ENCODE assay signal across 1 cellular context in the genomic region with DNA sequence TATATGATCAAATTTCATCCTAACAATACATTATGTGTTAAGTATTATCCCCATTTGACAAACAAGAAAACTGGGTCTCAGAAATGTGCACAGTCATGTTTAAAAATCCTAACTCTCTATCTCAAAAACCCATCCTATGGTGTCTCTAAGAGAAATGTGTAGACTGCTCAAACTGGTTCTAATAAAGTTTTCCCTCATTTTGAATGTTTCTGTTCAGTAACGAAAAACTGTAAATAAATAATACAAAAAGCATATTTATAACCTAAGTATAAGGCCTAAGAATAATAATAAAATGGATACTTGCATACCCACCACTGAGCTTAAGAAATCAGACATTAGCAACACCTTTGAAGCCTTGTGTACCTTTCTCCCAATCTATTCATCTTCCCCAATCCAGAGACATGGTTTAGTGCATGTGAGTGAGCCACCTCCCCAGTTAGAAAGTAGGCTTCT.
TF ChIP-seq lines count a peak whose summit lies in the region.

No MANE protein-coding gene starts in this region.

TF ChIP-seq in K562, 482 proteins besides CTCF, POLR2A, EP300 and RAD21 (continued from another document and continues in another):
- TF ChIP-seq, protein P1, sequence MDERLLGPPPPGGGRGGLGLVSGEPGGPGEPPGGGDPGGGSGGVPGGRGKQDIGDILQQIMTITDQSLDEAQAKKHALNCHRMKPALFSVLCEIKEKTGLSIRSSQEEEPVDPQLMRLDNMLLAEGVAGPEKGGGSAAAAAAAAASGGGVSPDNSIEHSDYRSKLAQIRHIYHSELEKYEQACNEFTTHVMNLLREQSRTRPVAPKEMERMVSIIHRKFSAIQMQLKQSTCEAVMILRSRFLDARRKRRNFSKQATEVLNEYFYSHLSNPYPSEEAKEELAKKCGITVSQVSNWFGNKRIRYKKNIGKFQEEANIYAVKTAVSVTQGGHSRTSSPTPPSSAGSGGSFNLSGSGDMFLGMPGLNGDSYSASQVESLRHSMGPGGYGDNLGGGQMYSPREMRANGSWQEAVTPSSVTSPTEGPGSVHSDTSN (CRISPR knock-in tag; IDR thresholded peaks at IDR 0.05; ENCODE audit: low read depth): no peak
- TF ChIP-seq, protein P1 (tag; conservative IDR thresholded peaks at IDR 0.05; ENCODE audit: low read depth): 0 out of 2 replicates have a peak, but pooled peaks have one; percentile 25
- 0 out of 2 replicates have a peak, but pooled peaks have one; percentile 59 for TF ChIP-seq SOX6 (IDR thresholded peaks at IDR 0.05)
- TF ChIP-seq TAF7 (tag; IDR thresholded peaks at IDR 0.05): no peak
- TF ChIP-seq TOE1 (IDR thresholded peaks at IDR 0.05; ENCODE audit: borderline replicate concordance): peak; percentile 52; the same call in 1 of the 2 replicates
- TF ChIP-seq TOE1 (CRISPR knock-in tag; IDR thresholded peaks at IDR 0.05; ENCODE audit: borderline replicate concordance, low read depth): no peak
- TF ChIP-seq ZEB2 (IDR thresholded peaks at IDR 0.05): peak; percentile 81
- peak; percentile 90 for TF ChIP-seq DMBX1 (CRISPR knock-in tag; IDR thresholded peaks at IDR 0.05; ENCODE audit: borderline replicate concordance)
- no peak for TF ChIP-seq SNIP1 (IDR thresholded peaks at IDR 0.05; ENCODE audit: low read depth)
- peak; percentile 41 for TF ChIP-seq RFX1 (IDR thresholded peaks at IDR 0.05)
- TF ChIP-seq ZNF253 (CRISPR knock-in tag; conservative IDR thresholded peaks at IDR 0.05): no peak
- TF ChIP-seq, protein P2, sequence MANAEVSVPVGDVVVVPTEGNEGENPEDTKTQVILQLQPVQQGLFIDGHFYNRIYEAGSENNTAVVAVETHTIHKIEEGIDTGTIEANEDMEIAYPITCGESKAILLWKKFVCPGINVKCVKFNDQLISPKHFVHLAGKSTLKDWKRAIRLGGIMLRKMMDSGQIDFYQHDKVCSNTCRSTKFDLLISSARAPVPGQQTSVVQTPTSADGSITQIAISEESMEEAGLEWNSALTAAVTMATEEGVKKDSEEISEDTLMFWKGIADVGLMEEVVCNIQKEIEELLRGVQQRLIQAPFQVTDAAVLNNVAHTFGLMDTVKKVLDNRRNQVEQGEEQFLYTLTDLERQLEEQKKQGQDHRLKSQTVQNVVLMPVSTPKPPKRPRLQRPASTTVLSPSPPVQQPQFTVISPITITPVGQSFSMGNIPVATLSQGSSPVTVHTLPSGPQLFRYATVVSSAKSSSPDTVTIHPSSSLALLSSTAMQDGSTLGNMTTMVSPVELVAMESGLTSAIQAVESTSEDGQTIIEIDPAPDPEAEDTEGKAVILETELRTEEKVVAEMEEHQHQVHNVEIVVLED (CRISPR knock-in tag; IDR thresholded peaks at IDR 0.05): no peak
- no peak for TF ChIP-seq SMAD3 (CRISPR knock-in tag; conservative IDR thresholded peaks at IDR 0.05)
- TF ChIP-seq SRSF9 (IDR thresholded peaks at IDR 0.05; ENCODE audit: borderline replicate concordance, low read depth, low read length): no peak
- TF ChIP-seq MECOM (CRISPR knock-in tag; IDR thresholded peaks at IDR 0.05): peak; percentile 82
- TF ChIP-seq, protein P3, sequence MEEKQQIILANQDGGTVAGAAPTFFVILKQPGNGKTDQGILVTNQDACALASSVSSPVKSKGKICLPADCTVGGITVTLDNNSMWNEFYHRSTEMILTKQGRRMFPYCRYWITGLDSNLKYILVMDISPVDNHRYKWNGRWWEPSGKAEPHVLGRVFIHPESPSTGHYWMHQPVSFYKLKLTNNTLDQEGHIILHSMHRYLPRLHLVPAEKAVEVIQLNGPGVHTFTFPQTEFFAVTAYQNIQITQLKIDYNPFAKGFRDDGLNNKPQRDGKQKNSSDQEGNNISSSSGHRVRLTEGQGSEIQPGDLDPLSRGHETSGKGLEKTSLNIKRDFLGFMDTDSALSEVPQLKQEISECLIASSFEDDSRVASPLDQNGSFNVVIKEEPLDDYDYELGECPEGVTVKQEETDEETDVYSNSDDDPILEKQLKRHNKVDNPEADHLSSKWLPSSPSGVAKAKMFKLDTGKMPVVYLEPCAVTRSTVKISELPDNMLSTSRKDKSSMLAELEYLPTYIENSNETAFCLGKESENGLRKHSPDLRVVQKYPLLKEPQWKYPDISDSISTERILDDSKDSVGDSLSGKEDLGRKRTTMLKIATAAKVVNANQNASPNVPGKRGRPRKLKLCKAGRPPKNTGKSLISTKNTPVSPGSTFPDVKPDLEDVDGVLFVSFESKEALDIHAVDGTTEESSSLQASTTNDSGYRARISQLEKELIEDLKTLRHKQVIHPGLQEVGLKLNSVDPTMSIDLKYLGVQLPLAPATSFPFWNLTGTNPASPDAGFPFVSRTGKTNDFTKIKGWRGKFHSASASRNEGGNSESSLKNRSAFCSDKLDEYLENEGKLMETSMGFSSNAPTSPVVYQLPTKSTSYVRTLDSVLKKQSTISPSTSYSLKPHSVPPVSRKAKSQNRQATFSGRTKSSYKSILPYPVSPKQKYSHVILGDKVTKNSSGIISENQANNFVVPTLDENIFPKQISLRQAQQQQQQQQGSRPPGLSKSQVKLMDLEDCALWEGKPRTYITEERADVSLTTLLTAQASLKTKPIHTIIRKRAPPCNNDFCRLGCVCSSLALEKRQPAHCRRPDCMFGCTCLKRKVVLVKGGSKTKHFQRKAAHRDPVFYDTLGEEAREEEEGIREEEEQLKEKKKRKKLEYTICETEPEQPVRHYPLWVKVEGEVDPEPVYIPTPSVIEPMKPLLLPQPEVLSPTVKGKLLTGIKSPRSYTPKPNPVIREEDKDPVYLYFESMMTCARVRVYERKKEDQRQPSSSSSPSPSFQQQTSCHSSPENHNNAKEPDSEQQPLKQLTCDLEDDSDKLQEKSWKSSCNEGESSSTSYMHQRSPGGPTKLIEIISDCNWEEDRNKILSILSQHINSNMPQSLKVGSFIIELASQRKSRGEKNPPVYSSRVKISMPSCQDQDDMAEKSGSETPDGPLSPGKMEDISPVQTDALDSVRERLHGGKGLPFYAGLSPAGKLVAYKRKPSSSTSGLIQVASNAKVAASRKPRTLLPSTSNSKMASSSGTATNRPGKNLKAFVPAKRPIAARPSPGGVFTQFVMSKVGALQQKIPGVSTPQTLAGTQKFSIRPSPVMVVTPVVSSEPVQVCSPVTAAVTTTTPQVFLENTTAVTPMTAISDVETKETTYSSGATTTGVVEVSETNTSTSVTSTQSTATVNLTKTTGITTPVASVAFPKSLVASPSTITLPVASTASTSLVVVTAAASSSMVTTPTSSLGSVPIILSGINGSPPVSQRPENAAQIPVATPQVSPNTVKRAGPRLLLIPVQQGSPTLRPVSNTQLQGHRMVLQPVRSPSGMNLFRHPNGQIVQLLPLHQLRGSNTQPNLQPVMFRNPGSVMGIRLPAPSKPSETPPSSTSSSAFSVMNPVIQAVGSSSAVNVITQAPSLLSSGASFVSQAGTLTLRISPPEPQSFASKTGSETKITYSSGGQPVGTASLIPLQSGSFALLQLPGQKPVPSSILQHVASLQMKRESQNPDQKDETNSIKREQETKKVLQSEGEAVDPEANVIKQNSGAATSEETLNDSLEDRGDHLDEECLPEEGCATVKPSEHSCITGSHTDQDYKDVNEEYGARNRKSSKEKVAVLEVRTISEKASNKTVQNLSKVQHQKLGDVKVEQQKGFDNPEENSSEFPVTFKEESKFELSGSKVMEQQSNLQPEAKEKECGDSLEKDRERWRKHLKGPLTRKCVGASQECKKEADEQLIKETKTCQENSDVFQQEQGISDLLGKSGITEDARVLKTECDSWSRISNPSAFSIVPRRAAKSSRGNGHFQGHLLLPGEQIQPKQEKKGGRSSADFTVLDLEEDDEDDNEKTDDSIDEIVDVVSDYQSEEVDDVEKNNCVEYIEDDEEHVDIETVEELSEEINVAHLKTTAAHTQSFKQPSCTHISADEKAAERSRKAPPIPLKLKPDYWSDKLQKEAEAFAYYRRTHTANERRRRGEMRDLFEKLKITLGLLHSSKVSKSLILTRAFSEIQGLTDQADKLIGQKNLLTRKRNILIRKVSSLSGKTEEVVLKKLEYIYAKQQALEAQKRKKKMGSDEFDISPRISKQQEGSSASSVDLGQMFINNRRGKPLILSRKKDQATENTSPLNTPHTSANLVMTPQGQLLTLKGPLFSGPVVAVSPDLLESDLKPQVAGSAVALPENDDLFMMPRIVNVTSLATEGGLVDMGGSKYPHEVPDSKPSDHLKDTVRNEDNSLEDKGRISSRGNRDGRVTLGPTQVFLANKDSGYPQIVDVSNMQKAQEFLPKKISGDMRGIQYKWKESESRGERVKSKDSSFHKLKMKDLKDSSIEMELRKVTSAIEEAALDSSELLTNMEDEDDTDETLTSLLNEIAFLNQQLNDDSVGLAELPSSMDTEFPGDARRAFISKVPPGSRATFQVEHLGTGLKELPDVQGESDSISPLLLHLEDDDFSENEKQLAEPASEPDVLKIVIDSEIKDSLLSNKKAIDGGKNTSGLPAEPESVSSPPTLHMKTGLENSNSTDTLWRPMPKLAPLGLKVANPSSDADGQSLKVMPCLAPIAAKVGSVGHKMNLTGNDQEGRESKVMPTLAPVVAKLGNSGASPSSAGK (IDR thresholded peaks at IDR 0.05): peak; percentile 72
- TF ChIP-seq, protein P4, sequence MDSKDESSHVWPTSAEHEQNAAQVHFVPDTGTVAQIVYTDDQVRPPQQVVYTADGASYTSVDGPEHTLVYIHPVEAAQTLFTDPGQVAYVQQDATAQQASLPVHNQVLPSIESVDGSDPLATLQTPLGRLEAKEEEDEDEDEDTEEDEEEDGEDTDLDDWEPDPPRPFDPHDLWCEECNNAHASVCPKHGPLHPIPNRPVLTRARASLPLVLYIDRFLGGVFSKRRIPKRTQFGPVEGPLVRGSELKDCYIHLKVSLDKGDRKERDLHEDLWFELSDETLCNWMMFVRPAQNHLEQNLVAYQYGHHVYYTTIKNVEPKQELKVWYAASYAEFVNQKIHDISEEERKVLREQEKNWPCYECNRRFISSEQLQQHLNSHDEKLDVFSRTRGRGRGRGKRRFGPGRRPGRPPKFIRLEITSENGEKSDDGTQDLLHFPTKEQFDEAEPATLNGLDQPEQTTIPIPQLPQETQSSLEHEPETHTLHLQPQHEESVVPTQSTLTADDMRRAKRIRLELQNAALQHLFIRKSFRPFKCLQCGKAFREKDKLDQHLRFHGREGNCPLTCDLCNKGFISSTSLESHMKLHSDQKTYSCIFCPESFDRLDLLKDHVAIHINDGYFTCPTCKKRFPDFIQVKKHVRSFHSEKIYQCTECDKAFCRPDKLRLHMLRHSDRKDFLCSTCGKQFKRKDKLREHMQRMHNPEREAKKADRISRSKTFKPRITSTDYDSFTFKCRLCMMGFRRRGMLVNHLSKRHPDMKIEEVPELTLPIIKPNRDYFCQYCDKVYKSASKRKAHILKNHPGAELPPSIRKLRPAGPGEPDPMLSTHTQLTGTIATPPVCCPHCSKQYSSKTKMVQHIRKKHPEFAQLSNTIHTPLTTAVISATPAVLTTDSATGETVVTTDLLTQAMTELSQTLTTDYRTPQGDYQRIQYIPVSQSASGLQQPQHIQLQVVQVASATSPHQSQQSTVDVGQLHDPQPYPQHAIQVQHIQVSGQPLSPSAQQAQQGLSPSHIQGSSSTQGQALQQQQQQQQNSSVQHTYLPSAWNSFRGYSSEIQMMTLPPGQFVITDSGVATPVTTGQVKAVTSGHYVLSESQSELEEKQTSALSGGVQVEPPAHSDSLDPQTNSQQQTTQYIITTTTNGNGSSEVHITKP (IDR thresholded peaks at IDR 0.05; ENCODE audit: partially characterized antibody): peak; percentile 17
- TF ChIP-seq TEAD1 (CRISPR knock-in tag; IDR thresholded peaks at IDR 0.05): 0 out of 4 replicates have a peak, but pooled peaks of 1 of the 2 experiments have one; percentile 37
- 0 out of 2 replicates have a peak, but pooled peaks have one; percentile 18 for TF ChIP-seq ELF1 (tag; IDR thresholded peaks at IDR 0.05)
- no peak for TF ChIP-seq ZNF436 (CRISPR knock-in tag; IDR thresholded peaks at IDR 0.05)
- TF ChIP-seq, protein P5, sequence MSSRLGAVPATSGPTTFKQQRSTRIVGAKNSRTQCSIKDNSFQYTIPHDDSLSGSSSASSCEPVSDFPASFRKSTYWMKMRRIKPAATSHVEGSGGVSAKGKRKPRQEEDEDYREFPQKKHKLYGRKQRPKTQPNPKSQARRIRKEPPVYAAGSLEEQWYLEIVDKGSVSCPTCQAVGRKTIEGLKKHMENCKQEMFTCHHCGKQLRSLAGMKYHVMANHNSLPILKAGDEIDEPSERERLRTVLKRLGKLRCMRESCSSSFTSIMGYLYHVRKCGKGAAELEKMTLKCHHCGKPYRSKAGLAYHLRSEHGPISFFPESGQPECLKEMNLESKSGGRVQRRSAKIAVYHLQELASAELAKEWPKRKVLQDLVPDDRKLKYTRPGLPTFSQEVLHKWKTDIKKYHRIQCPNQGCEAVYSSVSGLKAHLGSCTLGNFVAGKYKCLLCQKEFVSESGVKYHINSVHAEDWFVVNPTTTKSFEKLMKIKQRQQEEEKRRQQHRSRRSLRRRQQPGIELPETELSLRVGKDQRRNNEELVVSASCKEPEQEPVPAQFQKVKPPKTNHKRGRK (tag; IDR thresholded peaks at IDR 0.05): no peak
- TF ChIP-seq HOXB6 (CRISPR knock-in tag; IDR thresholded peaks at IDR 0.05; ENCODE audit: borderline replicate concordance): no peak
- TF ChIP-seq SRSF7 (optimal IDR thresholded peaks at IDR 0.05; ENCODE audit: low read depth, low read length): no peak
- TF ChIP-seq CHD1 (IDR thresholded peaks at IDR 0.05; ENCODE audit: low read length): no peak
- peak; percentile 84 for TF ChIP-seq NFRKB (IDR thresholded peaks at IDR 0.05; ENCODE audit: low read depth)
- TF ChIP-seq, protein P6, sequence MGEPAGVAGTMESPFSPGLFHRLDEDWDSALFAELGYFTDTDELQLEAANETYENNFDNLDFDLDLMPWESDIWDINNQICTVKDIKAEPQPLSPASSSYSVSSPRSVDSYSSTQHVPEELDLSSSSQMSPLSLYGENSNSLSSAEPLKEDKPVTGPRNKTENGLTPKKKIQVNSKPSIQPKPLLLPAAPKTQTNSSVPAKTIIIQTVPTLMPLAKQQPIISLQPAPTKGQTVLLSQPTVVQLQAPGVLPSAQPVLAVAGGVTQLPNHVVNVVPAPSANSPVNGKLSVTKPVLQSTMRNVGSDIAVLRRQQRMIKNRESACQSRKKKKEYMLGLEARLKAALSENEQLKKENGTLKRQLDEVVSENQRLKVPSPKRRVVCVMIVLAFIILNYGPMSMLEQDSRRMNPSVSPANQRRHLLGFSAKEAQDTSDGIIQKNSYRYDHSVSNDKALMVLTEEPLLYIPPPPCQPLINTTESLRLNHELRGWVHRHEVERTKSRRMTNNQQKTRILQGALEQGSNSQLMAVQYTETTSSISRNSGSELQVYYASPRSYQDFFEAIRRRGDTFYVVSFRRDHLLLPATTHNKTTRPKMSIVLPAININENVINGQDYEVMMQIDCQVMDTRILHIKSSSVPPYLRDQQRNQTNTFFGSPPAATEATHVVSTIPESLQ (CRISPR knock-in tag; IDR thresholded peaks at IDR 0.05): no peak
- TF ChIP-seq, protein P7, sequence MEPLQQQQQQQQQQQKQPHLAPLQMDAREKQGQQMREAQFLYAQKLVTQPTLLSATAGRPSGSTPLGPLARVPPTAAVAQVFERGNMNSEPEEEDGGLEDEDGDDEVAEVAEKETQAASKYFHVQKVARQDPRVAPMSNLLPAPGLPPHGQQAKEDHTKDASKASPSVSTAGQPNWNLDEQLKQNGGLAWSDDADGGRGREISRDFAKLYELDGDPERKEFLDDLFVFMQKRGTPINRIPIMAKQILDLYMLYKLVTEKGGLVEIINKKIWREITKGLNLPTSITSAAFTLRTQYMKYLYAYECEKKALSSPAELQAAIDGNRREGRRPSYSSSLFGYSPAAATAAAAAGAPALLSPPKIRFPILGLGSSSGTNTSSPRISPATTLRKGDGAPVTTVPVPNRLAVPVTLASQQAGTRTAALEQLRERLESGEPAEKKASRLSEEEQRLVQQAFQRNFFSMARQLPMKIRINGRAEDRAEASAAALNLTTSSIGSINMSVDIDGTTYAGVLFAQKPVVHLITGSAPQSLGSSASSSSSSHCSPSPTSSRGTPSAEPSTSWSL (CRISPR knock-in tag; IDR thresholded peaks at IDR 0.05; ENCODE audit: borderline replicate concordance): no peak
